Comparison of ENCODE assay signal across 8 cellular contexts in the genomic region with DNA sequence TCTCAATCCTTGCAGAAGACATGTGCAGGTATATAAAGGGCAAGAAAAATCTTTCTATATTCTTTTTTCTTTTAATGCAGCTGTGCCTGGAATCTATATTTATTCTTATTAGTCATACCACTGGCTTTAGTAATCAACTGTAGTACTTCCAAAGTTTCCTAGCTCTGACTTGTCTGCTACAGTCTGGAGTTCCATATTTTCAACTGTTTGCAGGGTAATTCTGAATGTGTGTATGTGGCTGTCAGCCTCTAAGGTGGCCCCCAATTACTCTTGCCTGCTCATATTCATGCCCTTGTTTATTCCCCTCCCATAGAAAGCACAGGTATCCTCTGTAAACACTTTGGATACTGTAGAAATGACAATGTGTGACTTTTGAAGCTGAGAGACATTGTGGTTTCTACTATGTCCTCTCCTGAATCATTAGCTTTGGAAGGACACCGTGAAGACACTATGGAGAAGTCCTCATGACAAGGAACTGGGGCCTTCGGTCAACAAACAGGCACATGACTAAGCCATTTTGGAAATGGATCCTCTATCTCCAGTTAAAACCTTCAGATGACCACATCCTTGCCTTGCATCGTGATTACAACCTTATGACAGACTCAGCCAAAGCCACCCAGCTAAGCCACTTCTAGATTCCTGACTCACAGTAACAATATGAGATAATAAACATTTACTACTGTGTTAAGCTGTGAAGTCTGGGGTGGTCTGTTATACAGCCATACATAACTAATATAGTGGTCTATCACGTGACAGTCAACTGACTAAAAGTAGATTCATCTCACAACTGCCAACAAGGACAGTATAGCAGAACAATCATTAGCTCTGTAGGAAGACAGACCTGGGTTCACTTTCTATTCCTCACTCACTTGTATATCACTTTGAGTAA. TPM values are rescaled to one million over a fixed set of nuclear protein-coding genes. Genes with fewer than 3 reads are reported as not detected.
DNase-seq lines count a peak whose midpoint lies in the region; ATAC-seq and TF ChIP-seq lines count a peak whose summit lies in the region.

No MANE protein-coding gene starts in this region.

- POLR2A ChIA-PET in activated CD8-positive, alpha-beta T cell treated with anti-CD3 and anti-CD28 coated beads for 36 hours (lab: Charles Lee), result no interaction called here
- POLR2A ChIA-PET in activated CD8-positive, alpha-beta T cell treated with anti-CD3 and anti-CD28 coated beads, Interleukin-2, amount 10 ng/mL, durations not matched to agents 7 days and 5 days (lab: Charles Lee), result no interaction called here

- intact Hi-C loops in activated CD8-positive, alpha-beta T cell treated with anti-CD3 and anti-CD28 coated beads for 36 hours (cut with micrococcal nuclease), result no loop called here
- intact Hi-C loops in left ventricle myocardium superior (cut with micrococcal nuclease), result no loop called here

- H3K9me3 Mint-ChIP-seq in activated CD8-positive, alpha-beta T cell treated with anti-CD3 and anti-CD28 coated beads for 36 hours, result no peaks in the 10 kb centered on the region
- no peaks in the 10 kb centered on the region for H3K9me3 Mint-ChIP-seq in activated CD8-positive, alpha-beta T cell treated with anti-CD3 and anti-CD28 coated beads, Interleukin-2, amount 10 ng/mL, durations not matched to agents 7 days and 5 days (ENCODE audit: insufficient read depth)
- no peaks in the 10 kb centered on the region for H3K9me3 Mint-ChIP-seq in stimulated activated memory B cell treated with anti-CD40 and anti-IgM and Interleukin-4, amounts not matched to agents 10 μg/mL and 1 μg/mL and 100 μg/mL, for 72 hours

- H3K9ac ChIP-seq in adipocyte (ENCODE audit: low read length), result no peak overlapping the region

- no peak overlapping the region for H3K4me3 ChIP-seq in adipocyte (ENCODE audit: low read length)

- H3K27me3 ChIP-seq in adipocyte (replicated peaks; ENCODE audit: control insufficient read depth, insufficient read depth, low read length), result no peaks in the 10 kb centered on the region

- DNase-seq in activated CD8-positive, alpha-beta T cell treated with anti-CD3 and anti-CD28 coated beads for 36 hours, result peak; percentile 8
- DNase-seq in activated CD8-positive, alpha-beta T cell treated with anti-CD3 and anti-CD28 coated beads, Interleukin-2, amount 10 ng/mL, durations not matched to agents 7 days and 5 days, result no peak
- DNase-seq in adipocyte (ENCODE audit: low read depth) (peak; percentile 39), left ventricle myocardium superior (no peak), pons (ENCODE audit: low spot score) (no peak), NCI-H345 treated with DMSO at 0.1 percent for 48 hours (lab: John Stamatoyannopoulos, UW; ENCODE audit: unreplicated experiment) (no peak)

- peak; percentile 73 for ATAC-seq in activated CD8-positive, alpha-beta T cell treated with anti-CD3 and anti-CD28 coated beads for 36 hours
- ATAC-seq in activated CD8-positive, alpha-beta T cell treated with anti-CD3 and anti-CD28 coated beads, Interleukin-2, amount 10 ng/mL, durations not matched to agents 7 days and 5 days, result no peak
- ATAC-seq in HG02981 (IDR thresholded peaks at IDR 0.05; ENCODE audit: unreplicated experiment) (peak; percentile 85), left ventricle myocardium superior (no peak)
- no peak for ATAC-seq in stimulated activated memory B cell treated with anti-CD40 and anti-IgM and Interleukin-4, amounts not matched to agents 10 μg/mL and 1 μg/mL and 100 μg/mL, for 72 hours

- peaks cover 40% of the 10 kb centered on the region for H3K36me3 Mint-ChIP-seq in activated CD8-positive, alpha-beta T cell treated with anti-CD3 and anti-CD28 coated beads for 36 hours (ENCODE audit: low read depth)
- peaks cover 61% of the 10 kb centered on the region for H3K36me3 Mint-ChIP-seq in activated CD8-positive, alpha-beta T cell treated with anti-CD3 and anti-CD28 coated beads, Interleukin-2, amount 10 ng/mL, durations not matched to agents 7 days and 5 days (ENCODE audit: low read depth)
- H3K36me3 Mint-ChIP-seq in stimulated activated memory B cell treated with anti-CD40 and anti-IgM and Interleukin-4, amounts not matched to agents 10 μg/mL and 1 μg/mL and 100 μg/mL, for 72 hours, result peaks cover 64% of the 10 kb centered on the region

- H3K4me3 Mint-ChIP-seq in activated CD8-positive, alpha-beta T cell treated with anti-CD3 and anti-CD28 coated beads for 36 hours, result no peak overlapping the region
- H3K4me3 Mint-ChIP-seq in activated CD8-positive, alpha-beta T cell treated with anti-CD3 and anti-CD28 coated beads, Interleukin-2, amount 10 ng/mL, durations not matched to agents 7 days and 5 days, result no peak overlapping the region
- no peak overlapping the region for H3K4me3 Mint-ChIP-seq in stimulated activated memory B cell treated with anti-CD40 and anti-IgM and Interleukin-4, amounts not matched to agents 10 μg/mL and 1 μg/mL and 100 μg/mL, for 72 hours

- H3K9me3 ChIP-seq in adipocyte (ENCODE audit: control insufficient read depth, low read length), result no peaks in the 10 kb centered on the region

- H3K4me1 Mint-ChIP-seq in activated CD8-positive, alpha-beta T cell treated with anti-CD3 and anti-CD28 coated beads for 36 hours (ENCODE audit: low read depth), result peaks cover 11% of the 10 kb centered on the region
- peaks cover 8% of the 10 kb centered on the region for H3K4me1 Mint-ChIP-seq in activated CD8-positive, alpha-beta T cell treated with anti-CD3 and anti-CD28 coated beads, Interleukin-2, amount 10 ng/mL, durations not matched to agents 7 days and 5 days (ENCODE audit: low read depth)
- peaks cover 6% of the 10 kb centered on the region for H3K4me1 Mint-ChIP-seq in stimulated activated memory B cell treated with anti-CD40 and anti-IgM and Interleukin-4, amounts not matched to agents 10 μg/mL and 1 μg/mL and 100 μg/mL, for 72 hours

- H3K27ac Mint-ChIP-seq in activated CD8-positive, alpha-beta T cell treated with anti-CD3 and anti-CD28 coated beads for 36 hours, result no peak overlapping the region
- H3K27ac Mint-ChIP-seq in activated CD8-positive, alpha-beta T cell treated with anti-CD3 and anti-CD28 coated beads, Interleukin-2, amount 10 ng/mL, durations not matched to agents 7 days and 5 days, result no peak overlapping the region
- H3K27ac Mint-ChIP-seq in stimulated activated memory B cell treated with anti-CD40 and anti-IgM and Interleukin-4, amounts not matched to agents 10 μg/mL and 1 μg/mL and 100 μg/mL, for 72 hours, result peak overlapping the region; percentile 51

- TF ChIP-seq CTCF in activated CD8-positive, alpha-beta T cell treated with anti-CD3 and anti-CD28 coated beads for 36 hours (IDR thresholded peaks at IDR 0.05), result no peak

- H3K27me3 Mint-ChIP-seq in activated CD8-positive, alpha-beta T cell treated with anti-CD3 and anti-CD28 coated beads for 36 hours, result no peaks in the 10 kb centered on the region
- H3K27me3 Mint-ChIP-seq in activated CD8-positive, alpha-beta T cell treated with anti-CD3 and anti-CD28 coated beads, Interleukin-2, amount 10 ng/mL, durations not matched to agents 7 days and 5 days (ENCODE audit: low read depth), result no peaks in the 10 kb centered on the region
- H3K27me3 Mint-ChIP-seq in stimulated activated memory B cell treated with anti-CD40 and anti-IgM and Interleukin-4, amounts not matched to agents 10 μg/mL and 1 μg/mL and 100 μg/mL, for 72 hours, result no peaks in the 10 kb centered on the region

- CTCF ChIA-PET in activated CD8-positive, alpha-beta T cell treated with anti-CD3 and anti-CD28 coated beads for 36 hours (lab: Charles Lee), result interaction anchor here (1.1 to 1.6 kb wide), 2 partner anchors 10 to 137 kb away, joined by 3 to 5 read pairs; no protein-coding TSS in a partner anchor
- CTCF ChIA-PET in activated CD8-positive, alpha-beta T cell treated with anti-CD3 and anti-CD28 coated beads, Interleukin-2, amount 10 ng/mL, durations not matched to agents 7 days and 5 days (lab: Charles Lee), result interaction anchor here (1.0 kb wide), 1 partner anchor 11 kb away, joined by 3 read pairs; no protein-coding TSS in a partner anchor

- H3K36me3 ChIP-seq in adipocyte (ENCODE audit: control insufficient read depth, insufficient read depth, low read length, severe bottlenecking), result peaks cover 62% of the 10 kb centered on the region

- peaks cover 9% of the 10 kb centered on the region for H3K4me1 ChIP-seq in adipocyte (ENCODE audit: control insufficient read depth, insufficient read depth, low read length)

RNA-seq across cellular contexts. Expression of a gene that starts 49.5 kb away (rescaled TPM):
- total RNA-seq in activated CD8-positive, alpha-beta T cell treated with anti-CD3 and anti-CD28 coated beads for 36 hours, result 1 to 10 TPM; 3.0 to 3.6 TPM
- total RNA-seq in activated CD8-positive, alpha-beta T cell treated with anti-CD3 and anti-CD28 coated beads, Interleukin-2, amount 10 ng/mL, durations not matched to agents 7 days and 5 days, result 10 to 100 TPM; 15.2 to 17.9 TPM
- 6.8 TPM for total RNA-seq in left ventricle myocardium superior

Comparison
In these comparisons a context has a peak if more than half of its experiments do, and no peak if none do; other contexts are left out.
1. ATAC-seq: peak in activated CD8-positive, alpha-beta T cell treated with anti-CD3 and anti-CD28 coated beads for 36 hours (single experiment) and HG02981 (single experiment); none in activated CD8-positive, alpha-beta T cell treated with anti-CD3 and anti-CD28 coated beads, Interleukin-2, amount 10 ng/mL, durations not matched to agents 7 days and 5 days (single experiment), stimulated activated memory B cell treated with anti-CD40 and anti-IgM and Interleukin-4, amounts not matched to agents 10 μg/mL and 1 μg/mL and 100 μg/mL, for 72 hours (single experiment) and left ventricle myocardium superior (single experiment).
2. DNase-seq: peak in activated CD8-positive, alpha-beta T cell treated with anti-CD3 and anti-CD28 coated beads for 36 hours (single experiment) and adipocyte (single experiment); none in activated CD8-positive, alpha-beta T cell treated with anti-CD3 and anti-CD28 coated beads, Interleukin-2, amount 10 ng/mL, durations not matched to agents 7 days and 5 days (single experiment), left ventricle myocardium superior (single experiment), pons (single experiment) and NCI-H345 treated with DMSO at 0.1 percent for 48 hours (single experiment).